ENCODE assay signal across 1 cellular context in the genomic region with DNA sequence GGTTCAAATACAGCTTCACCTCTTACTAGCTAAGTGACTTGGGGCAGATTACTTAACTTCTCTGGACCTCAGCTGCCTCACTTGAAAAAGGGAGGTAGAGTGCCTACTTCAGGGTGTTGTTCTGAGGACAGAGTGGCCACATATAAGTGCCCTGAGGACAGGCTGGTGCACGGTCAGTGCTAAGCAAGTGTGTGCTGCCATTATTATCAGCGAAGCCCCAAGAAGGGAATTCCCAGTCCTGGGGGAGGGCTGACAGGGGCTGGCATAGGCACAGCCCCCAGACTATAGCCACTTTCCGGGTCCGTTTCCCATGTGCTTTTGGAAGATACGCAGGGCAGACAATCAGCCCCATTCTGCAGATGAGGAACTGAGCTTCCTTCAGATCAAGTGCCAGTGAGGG.
TF ChIP-seq lines count a peak whose summit lies in the region.

No MANE protein-coding gene starts in this region.

TF ChIP-seq in H1, 55 proteins besides CTCF, POLR2A, EP300 and RAD21:
- TF ChIP-seq HDAC6 (IDR thresholded peaks at IDR 0.05; ENCODE audit: low read depth, low read length) (no peak), JUN (IDR thresholded peaks at IDR 0.05; ENCODE audit: low read depth, low read length) (no peak), SAP30 (IDR thresholded peaks at IDR 0.05; ENCODE audit: insufficient read depth, insufficient replicate concordance, low read length) (no peak)
